ENCODE assay signal across 30 cellular contexts in genomic region chr2:97900806-97901205, GRCh38.
DNase-seq lines count a peak whose midpoint lies in the region; ATAC-seq, FAIRE-seq and TF ChIP-seq lines count a peak whose summit lies in the region.
"Had no signal": no experiment of that assay in that cellular context is flagged by ENCODE, and none has a peak within 500 bp of the region (broad histone marks: within the 10 kb centered on the region; RNA-seq: fewer than 3 reads in every experiment).

No MANE protein-coding gene starts in this region.

- H4K8ac ChIP-seq in mesenchymal stem cell (ENCODE audit: low read length): no peak overlapping the region

- H3K79me2 ChIP-seq in HepG2 (ENCODE audit: insufficient read depth, low read length): no peaks in the 10 kb centered on the region

- H3K4ac ChIP-seq in mesenchymal stem cell (ENCODE audit: low read depth in 1 of 2, low read length in 2 of 2): no peak overlapping the region

- no peak overlapping the region for H3K4me3 ChIP-seq in cardiac fibroblast (replicated peaks in 1 of 2; ENCODE audit: low read depth in 2 of 2, low read length in 2 of 2)
- no peak overlapping the region for H3K4me3 ChIP-seq in mesenchymal stem cell (ENCODE audit: insufficient read depth in 1 of 2, low read depth in 1 of 2, low read length in 2 of 2)
- no peak overlapping the region for H3K4me3 ChIP-seq in HepG2 (replicated peaks in 1 of 3; ENCODE audit: insufficient read depth in 1 of 3, low read depth in 2 of 3, low read length in 3 of 3)
- H3K4me3 ChIP-seq: body of pancreas, colonic mucosa, lung, thoracic aorta had no signal

- no peak overlapping the region for H2BK12ac ChIP-seq in mesenchymal stem cell (ENCODE audit: low read length in 2 of 2)

- intact Hi-C loops in HepG2 (cut with micrococcal nuclease; ENCODE audit: unreplicated experiment): no loop called here

- H3K9me3 ChIP-seq in mesenchymal stem cell (ENCODE audit: control insufficient read depth, low read length): no peaks in the 10 kb centered on the region
- H3K9me3 ChIP-seq in HepG2 (ENCODE audit: low read length): no peaks in the 10 kb centered on the region
- H3K9me3 ChIP-seq: body of pancreas, colonic mucosa, thoracic aorta had no signal

- H3K18ac ChIP-seq in mesenchymal stem cell (ENCODE audit: low read depth in 1 of 2, low read length in 2 of 2): no peak overlapping the region

- no peak overlapping the region for H3K14ac ChIP-seq in mesenchymal stem cell (ENCODE audit: low read length in 2 of 2)

- DNase-seq in EL (peak; percentile 31), NCI-H226 (peak; percentile 77), cardiac fibroblast (ENCODE audit: low read depth in 2 of 2) (peak; percentile 33 to 63), mesenchymal stem cell (peak; percentile 6), HepG2 (ENCODE audit: low spot score) (no peak)
- DNase-seq: activated B cell treated with CpG ODN at 0.5 μM for 24 hours; activated CD4-positive, alpha-beta memory T cell treated with anti-CD3 and anti-CD28 coated beads for 36 hours; activated effector memory CD4-positive, alpha-beta T cell treated with Interleukin-2 at 50 U/mL for 16 hours; activated naive CD8-positive, alpha-beta T cell treated with anti-CD3 and anti-CD28 coated beads, Interleukin-2, amount 10 ng/mL, durations not matched to agents 7 days and 5 days; body of pancreas; CD4-positive, CD25-positive, alpha-beta regulatory T cell; colonic mucosa; effector memory CD8-positive, alpha-beta T cell; GF-D8; GOT3; NCI-H1092 treated with DMSO at 0.1 percent for 48 hours; NCI-H2029 treated with DMSO at 0.1 percent for 48 hours; NCI-H2227 treated with DMSO at 0.1 percent for 48 hours; right cardiac atrium; SHP77 treated with DMSO at 0.1 percent for 48 hours; stimulated activated CD4-positive, alpha-beta T cell treated with anti-CD3 and anti-CD28 coated beads, Interleukin-12 subunit alpha, Interleukin-12 subunit beta, amount 100 ng/mL, for 4 hours; stimulated activated CD4-positive, alpha-beta T cell treated with anti-CD3 and anti-CD28 coated beads, Interleukin-4, amount 100 ng/mL, for 24 hours; stimulated activated naive CD4-positive, alpha-beta T cell treated with Interleukin-2 at 50 U/mL for 16 hours had no signal

- TF ChIP-seq RAD21 in HepG2 (CRISPR knock-in tag; IDR thresholded peaks at IDR 0.05): no peak

- H3K36me3 ChIP-seq in mesenchymal stem cell (ENCODE audit: control insufficient read depth in 1 of 2, insufficient read depth in 2 of 2, low read depth in 1 of 2, low read length in 2 of 2): peaks cover 0 to 30% of the 10 kb centered on the region in 2 experiments
- no peaks in the 10 kb centered on the region; a peak in 1 of 5 replicates for H3K36me3 ChIP-seq in HepG2 (replicated peaks in 1 of 2; ENCODE audit: control insufficient read depth in 1 of 2, insufficient read depth in 2 of 2, low read length in 2 of 2)
- H3K36me3 ChIP-seq: colonic mucosa, thoracic aorta had no signal

- H3K27ac ChIP-seq in mesenchymal stem cell (ENCODE audit: low read length, poor library complexity, severe bottlenecking) (no peak overlapping the region), HepG2 (ENCODE audit: extremely low read length, insufficient read depth, low read length) (no peak overlapping the region)
- H3K27ac ChIP-seq: body of pancreas, colonic mucosa, parathyroid adenoma, thoracic aorta had no signal

- H4K20me1 ChIP-seq in HepG2 (ENCODE audit: insufficient read depth, low read length): no peaks in the 10 kb centered on the region

- no peak overlapping the region for H2BK15ac ChIP-seq in mesenchymal stem cell (ENCODE audit: low read depth, poor library complexity, severe bottlenecking)

- no peak overlapping the region for H3K4me2 ChIP-seq in mesenchymal stem cell (ENCODE audit: low read length, poor library complexity, severe bottlenecking)
- no peak overlapping the region for H3K4me2 ChIP-seq in HepG2 (ENCODE audit: low read depth, low read length)

- POLR2A ChIA-PET in HepG2 (lab: Yijun Ruan, JAX): no interaction called here

- no TSS peak for BruUV-seq in HepG2 (replicated peaks; lab: Mats Ljungman, UMichigan)

- WGBS in mesenchymal stem cell: 67% methylated on average over 1 of the region's 2 CpGs
- 98% methylated on average over 2 of the region's 2 CpGs for WGBS in HepG2 (ENCODE audit: low lambda C conversion rate)

- peaks cover 4% of the 10 kb centered on the region for H3K79me1 ChIP-seq in mesenchymal stem cell (replicated peaks; ENCODE audit: low read length, poor library complexity, severe bottlenecking)

- H2BK5ac ChIP-seq in mesenchymal stem cell (ENCODE audit: low read depth, low read length, poor library complexity, severe bottlenecking): no peak overlapping the region

- H4K91ac ChIP-seq in mesenchymal stem cell (ENCODE audit: low read length): no peak overlapping the region

- H2BK120ac ChIP-seq in mesenchymal stem cell (ENCODE audit: low read depth, low read length): no peak overlapping the region

- no peak for TF ChIP-seq POLR2A in HepG2 (IDR thresholded peaks at IDR 0.05; ENCODE audit: insufficient read depth in 1 of 2, low read depth in 2 of 2, low read length in 2 of 2)

- FAIRE-seq in HepG2 (lab: Jason Lieb, UNC): no peak
- FAIRE-seq: GM18507 had no signal

- TF ChIP-seq EP300 in HepG2 (IDR thresholded peaks at IDR 0.05; ENCODE audit: low read depth in 2 of 2, low read length in 2 of 2): no peak
- TF ChIP-seq EP300 in HepG2 (CRISPR knock-in tag; IDR thresholded peaks at IDR 0.05; ENCODE audit: borderline replicate concordance): no peak

- no peak overlapping the region for H2AK5ac ChIP-seq in mesenchymal stem cell (ENCODE audit: low read length, severe bottlenecking)

- no peak overlapping the region for H3K23ac ChIP-seq in mesenchymal stem cell (ENCODE audit: low read length in 2 of 2)

- H3K9ac ChIP-seq in mesenchymal stem cell (ENCODE audit: low read length): no peak overlapping the region
- no peak overlapping the region for H3K9ac ChIP-seq in HepG2 (ENCODE audit: insufficient read depth, low read depth, low read length)
- H3K9ac ChIP-seq: parathyroid adenoma had no signal

- H3K27me3 ChIP-seq in mesenchymal stem cell (ENCODE audit: control insufficient read depth in 1 of 2, insufficient read depth in 1 of 2, low read length in 2 of 2) (no peaks in the 10 kb centered on the region), HepG2 (ENCODE audit: control insufficient read depth in 1 of 2, insufficient read depth in 2 of 2, low read length in 2 of 2) (no peaks in the 10 kb centered on the region)
- H3K27me3 ChIP-seq: body of pancreas, colonic mucosa had no signal

- H3K4me1 ChIP-seq in mesenchymal stem cell (ENCODE audit: control insufficient read depth, insufficient read depth, low read depth, low read length) (no peaks in the 10 kb centered on the region), HepG2 (ENCODE audit: insufficient read depth, low read length) (peaks cover 8% of the 10 kb centered on the region)
- H3K4me1 ChIP-seq: body of pancreas, colonic mucosa had no signal

- in situ Hi-C loops in HepG2 (cut with HindIII; ENCODE audit: extremely low pct_ligation_motif_present, low pct_unique_long_range_greater_than_20kb): no loop called here

- no peak for TF ChIP-seq CTCF in cardiac fibroblast (IDR thresholded peaks at IDR 0.05; ENCODE audit: low read depth, low read length)
- TF ChIP-seq CTCF in HepG2 (CRISPR knock-in tag; IDR thresholded peaks at IDR 0.05): no peak

- no peak overlapping the region for H2AFZ ChIP-seq in mesenchymal stem cell (ENCODE audit: low read depth, low read length)
- H2AFZ ChIP-seq in HepG2 (ENCODE audit: low read length): no peak overlapping the region
- H2AFZ ChIP-seq: parathyroid adenoma had no signal

- no peak for ATAC-seq in HG03520 (IDR thresholded peaks at IDR 0.05; ENCODE audit: unreplicated experiment)
- no peak for ATAC-seq in HepG2
- no peak for ATAC-seq in HG02610 (IDR thresholded peaks at IDR 0.05; ENCODE audit: unreplicated experiment)
- ATAC-seq: body of pancreas; effector memory CD8-positive, alpha-beta T cell; esophagus mucosa; right cardiac atrium had no signal

- CTCF ChIA-PET in HepG2 (lab: Yijun Ruan, JAX; ENCODE audit: low intra/inter-chr PET ratio, low total read pairs): no interaction called here

TF ChIP-seq in HepG2, 621 proteins besides CTCF, POLR2A, EP300 and RAD21:
- TF ChIP-seq NR1H2 (CRISPR knock-in tag; IDR thresholded peaks at IDR 0.05; ENCODE audit: borderline replicate concordance, low read depth) (no peak), MATR3 (CRISPR knock-in tag; IDR thresholded peaks at IDR 0.05) (no peak), ELF3 (CRISPR knock-in tag; IDR thresholded peaks at IDR 0.05) (no peak), SSRP1 (CRISPR knock-in tag; IDR thresholded peaks at IDR 0.05) (no peak), MBNL3 (CRISPR knock-in tag; conservative IDR thresholded peaks at IDR 0.05) (no peak), MXD1 (CRISPR knock-in tag; IDR thresholded peaks at IDR 0.05) (no peak), SMARCC2 (IDR thresholded peaks at IDR 0.05) (no peak), ZNF530 (CRISPR knock-in tag; IDR thresholded peaks at IDR 0.05; ENCODE audit: low read depth) (no peak), KMT2B (CRISPR knock-in tag; IDR thresholded peaks at IDR 0.05) (no peak), SRSF1 (optimal IDR thresholded peaks at IDR 0.05; ENCODE audit: low read depth, low read length) (no peak), HNF4A (CRISPR knock-in tag; IDR thresholded peaks at IDR 0.05) (no peak), ZSCAN29 (CRISPR knock-in tag; conservative IDR thresholded peaks at IDR 0.05) (no peak), NAIF1 (CRISPR knock-in tag; IDR thresholded peaks at IDR 0.05; ENCODE audit: borderline replicate concordance) (no peak), MTF1 (CRISPR knock-in tag; IDR thresholded peaks at IDR 0.05) (no peak), RARG (CRISPR knock-in tag; IDR thresholded peaks at IDR 0.05; ENCODE audit: low read depth) (no peak)
